Comparison of ENCODE assay signal across 8 cellular contexts in the genomic region with DNA sequence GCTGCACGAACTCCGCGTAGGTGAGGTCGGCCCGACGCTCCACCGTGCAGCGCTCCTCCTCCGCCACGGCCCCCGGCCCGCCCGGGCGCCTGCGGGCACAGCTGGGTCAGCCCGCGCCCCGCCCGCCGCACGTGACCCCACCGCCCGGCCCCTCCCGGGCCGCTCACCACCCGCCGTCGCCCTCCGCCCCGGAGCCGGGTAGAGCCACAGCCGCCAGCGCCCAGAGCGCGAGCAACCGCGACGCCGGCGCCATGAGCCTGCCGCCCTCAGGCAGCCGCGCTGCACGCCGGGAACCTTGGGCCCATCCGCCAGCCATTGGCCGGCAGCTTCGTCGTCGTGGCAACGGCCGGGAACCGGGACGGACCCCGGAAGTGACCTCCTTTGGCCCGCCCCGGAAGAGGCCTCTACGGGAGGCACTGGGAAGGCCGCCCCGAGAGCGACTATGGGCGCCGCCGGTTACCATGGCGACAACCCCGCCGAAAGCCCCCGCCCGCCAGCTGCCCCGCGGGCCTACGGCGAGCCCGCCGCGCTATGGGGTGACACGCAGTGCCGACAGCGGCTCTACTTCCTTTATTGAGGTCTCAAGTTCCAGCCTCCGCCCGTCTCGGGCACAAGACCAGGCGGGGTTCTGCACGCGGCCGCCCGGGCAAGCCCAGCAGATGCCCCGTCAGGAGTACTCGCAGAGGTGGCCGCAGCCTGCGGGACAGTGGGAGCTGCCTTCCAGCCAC. TPM values are rescaled to one million over a fixed set of nuclear protein-coding genes. Genes with fewer than 3 reads are reported as not detected.
DNase-seq lines count a peak whose midpoint lies in the region; ATAC-seq and TF ChIP-seq lines count a peak whose summit lies in the region.

A gene with protein sequence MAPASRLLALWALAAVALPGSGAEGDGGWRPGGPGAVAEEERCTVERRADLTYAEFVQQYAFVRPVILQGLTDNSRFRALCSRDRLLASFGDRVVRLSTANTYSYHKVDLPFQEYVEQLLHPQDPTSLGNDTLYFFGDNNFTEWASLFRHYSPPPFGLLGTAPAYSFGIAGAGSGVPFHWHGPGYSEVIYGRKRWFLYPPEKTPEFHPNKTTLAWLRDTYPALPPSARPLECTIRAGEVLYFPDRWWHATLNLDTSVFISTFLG (minus strand): TSS at position 268 of the 728 bp plus-strand sequence. CDS start 15 bp downstream, at position 253.

- H2AFZ ChIP-seq in GM23338, result no peak within 1 kb of the TSS

- peaks cover 5% of the 10 kb centered on the region; the same call in 1 of the 2 replicates for H3K4me1 ChIP-seq in GM23338 (ENCODE audit: insufficient read depth)

- H3K4me3 ChIP-seq in GM23338, result peak within 1 kb of the TSS; percentile 72
- peak within 1 kb of the TSS; percentile 52 for H3K4me3 ChIP-seq in fibroblast of mammary gland (ENCODE audit: control insufficient read depth, low read depth, low read length)

- peaks cover 34% of the 10 kb centered on the region for H3K36me3 Mint-ChIP-seq in GM23338 (ENCODE audit: low read depth)
- peaks cover 32% of the 10 kb centered on the region for H3K36me3 Mint-ChIP-seq in activated T-helper 2 cell treated with anti-CD3 and anti-CD28 coated beads, Interferon-gamma antibody, Interleukin-2, Interleukin-4, amounts not matched to agents 10 μg/mL and 5 μg/mL and 100 μg/mL, durations not matched to agents 14 hours and 24 hours and 36 hours (ENCODE audit: low read depth)
- H3K36me3 Mint-ChIP-seq in natural killer cell, result no peaks in the 10 kb centered on the region
- peaks cover 23 to 47% of the 10 kb centered on the region in 2 donors for H3K36me3 Mint-ChIP-seq in stimulated activated naive B cell treated with anti-CD40 and anti-IgM and Interleukin-4, amounts not matched to agents 10 μg/mL and 1 μg/mL and 100 μg/mL, for 72 hours

- ATAC-seq in GM23338, result peak; percentile 68
- ATAC-seq in natural killer cell, result peak; percentile 60 to 77 (median 74)
- peak; percentile 81 to 82 for ATAC-seq in stimulated activated naive B cell treated with anti-CD40 and anti-IgM and Interleukin-4, amounts not matched to agents 10 μg/mL and 1 μg/mL and 100 μg/mL, for 72 hours (replicated peaks)

- peaks cover 14% of the 10 kb centered on the region; the same call in 1 of the 2 replicates for H4K20me1 ChIP-seq in GM23338 (replicated peaks; ENCODE audit: insufficient read depth)

- H3K27me3 Mint-ChIP-seq in GM23338 (ENCODE audit: insufficient read depth, low read depth, poor library complexity), result peaks cover 19% of the 10 kb centered on the region
- no peaks in the 10 kb centered on the region for H3K27me3 Mint-ChIP-seq in activated T-helper 2 cell treated with anti-CD3 and anti-CD28 coated beads, Interferon-gamma antibody, Interleukin-2, Interleukin-4, amounts not matched to agents 10 μg/mL and 5 μg/mL and 100 μg/mL, durations not matched to agents 14 hours and 24 hours and 36 hours (ENCODE audit: low read depth)
- H3K27me3 Mint-ChIP-seq in natural killer cell (ENCODE audit: low read depth in 2 of 2), result no peaks in the 10 kb centered on the region
- H3K27me3 Mint-ChIP-seq in stimulated activated naive B cell treated with anti-CD40 and anti-IgM and Interleukin-4, amounts not matched to agents 10 μg/mL and 1 μg/mL and 100 μg/mL, for 72 hours, result no peaks in the 10 kb centered on the region

- intact Hi-C loops in activated T-helper 2 cell treated with anti-CD3 and anti-CD28 coated beads, Interferon-gamma antibody, Interleukin-2, Interleukin-4, amounts not matched to agents 10 μg/mL and 5 μg/mL and 100 μg/mL, durations not matched to agents 14 hours and 24 hours and 36 hours (cut with micrococcal nuclease), result loop anchor here (5.0 kb wide), 2 partner anchors 47 to 97 kb away; partner anchors contain the start of gene METTL26
- intact Hi-C loops in natural killer cell (cut with micrococcal nuclease), result no loop called here

- TF ChIP-seq CTCF in GM23338 (conservative IDR thresholded peaks at IDR 0.05; ENCODE audit: low read depth in 2 of 2) (no peak), fibroblast of mammary gland (conservative IDR thresholded peaks at IDR 0.05; ENCODE audit: control insufficient read depth, insufficient read depth, low read depth, low read length) (no peak), natural killer cell (IDR thresholded peaks at IDR 0.05) (no peak)

- peak within 1 kb of the TSS; percentile 84 for H3K4me2 ChIP-seq in GM23338

- H3K9me3 Mint-ChIP-seq in GM23338, result no peaks in the 10 kb centered on the region; the same call in 1 of the 3 replicates
- no peaks in the 10 kb centered on the region for H3K9me3 Mint-ChIP-seq in activated T-helper 2 cell treated with anti-CD3 and anti-CD28 coated beads, Interferon-gamma antibody, Interleukin-2, Interleukin-4, amounts not matched to agents 10 μg/mL and 5 μg/mL and 100 μg/mL, durations not matched to agents 14 hours and 24 hours and 36 hours
- H3K9me3 Mint-ChIP-seq in natural killer cell, result no peaks in the 10 kb centered on the region
- no peaks in the 10 kb centered on the region for H3K9me3 Mint-ChIP-seq in stimulated activated naive B cell treated with anti-CD40 and anti-IgM and Interleukin-4, amounts not matched to agents 10 μg/mL and 1 μg/mL and 100 μg/mL, for 72 hours

- H3K27ac Mint-ChIP-seq in GM23338 (0 out of 2 replicates have a peak within 1 kb of the TSS, but pooled peaks have one; percentile 23), natural killer cell (peak within 1 kb of the TSS; percentile 78 to 85)
- peak within 1 kb of the TSS; percentile 52 for H3K27ac Mint-ChIP-seq in activated T-helper 2 cell treated with anti-CD3 and anti-CD28 coated beads, Interferon-gamma antibody, Interleukin-2, Interleukin-4, amounts not matched to agents 10 μg/mL and 5 μg/mL and 100 μg/mL, durations not matched to agents 14 hours and 24 hours and 36 hours
- peak within 1 kb of the TSS; percentile 92 for H3K27ac Mint-ChIP-seq in stimulated activated naive B cell treated with anti-CD40 and anti-IgM and Interleukin-4, amounts not matched to agents 10 μg/mL and 1 μg/mL and 100 μg/mL, for 72 hours

- H3K27me3 ChIP-seq in GM23338 (ENCODE audit: insufficient read depth), result no peaks in the 10 kb centered on the region

- no peaks in the 10 kb centered on the region; the same call in 1 of the 2 replicates for H3K36me3 ChIP-seq in GM23338 (ENCODE audit: insufficient read depth)

- peak; percentile 96 for DNase-seq in Daoy (ENCODE audit: low read depth)
- DNase-seq in GM23338 (ENCODE audit: low spot score), result peak; percentile 97
- DNase-seq in LoVo (ENCODE audit: low spot score), result peak; percentile 96
- DNase-seq in activated T-helper 2 cell treated with anti-CD3 and anti-CD28 coated beads, Interferon-gamma antibody, Interleukin-2, Interleukin-4, amounts not matched to agents 10 μg/mL and 5 μg/mL and 100 μg/mL, durations not matched to agents 14 hours and 24 hours and 36 hours (ENCODE audit: low spot score), result peak; percentile 95
- DNase-seq in fibroblast of mammary gland (ENCODE audit: low read depth), result peak; percentile 91
- DNase-seq in natural killer cell, result peak; percentile 94
- peak; percentile 97 for DNase-seq in stimulated activated naive B cell treated with anti-CD40 and anti-IgM and Interleukin-4, amounts not matched to agents 10 μg/mL and 1 μg/mL and 100 μg/mL, for 72 hours

- peak; percentile 89 for TF ChIP-seq POLR2A in Raji (IDR thresholded peaks at IDR 0.05; ENCODE audit: insufficient read depth, low read depth, low read length)

- no peaks in the 10 kb centered on the region for H3K9me2 ChIP-seq in GM23338 (ENCODE audit: insufficient read depth)

- H3K4me1 Mint-ChIP-seq in GM23338 (peaks cover 17% of the 10 kb centered on the region), natural killer cell (peaks cover 0 to 31% of the 10 kb centered on the region in 2 donors)
- H3K4me1 Mint-ChIP-seq in activated T-helper 2 cell treated with anti-CD3 and anti-CD28 coated beads, Interferon-gamma antibody, Interleukin-2, Interleukin-4, amounts not matched to agents 10 μg/mL and 5 μg/mL and 100 μg/mL, durations not matched to agents 14 hours and 24 hours and 36 hours (ENCODE audit: low read depth), result peaks cover 15% of the 10 kb centered on the region
- peaks cover 28 to 67% of the 10 kb centered on the region in 2 donors for H3K4me1 Mint-ChIP-seq in stimulated activated naive B cell treated with anti-CD40 and anti-IgM and Interleukin-4, amounts not matched to agents 10 μg/mL and 1 μg/mL and 100 μg/mL, for 72 hours

- H3K79me2 ChIP-seq in GM23338 (replicated peaks; ENCODE audit: insufficient read depth), result peaks cover 9% of the 10 kb centered on the region; the same call in 1 of the 2 replicates

- H3K4me3 Mint-ChIP-seq in GM23338 (peak within 1 kb of the TSS; percentile 84), natural killer cell (peak within 1 kb of the TSS; percentile 83)
- H3K4me3 Mint-ChIP-seq in activated T-helper 2 cell treated with anti-CD3 and anti-CD28 coated beads, Interferon-gamma antibody, Interleukin-2, Interleukin-4, amounts not matched to agents 10 μg/mL and 5 μg/mL and 100 μg/mL, durations not matched to agents 14 hours and 24 hours and 36 hours (ENCODE audit: low read depth), result peak within 1 kb of the TSS; percentile 76
- H3K4me3 Mint-ChIP-seq in stimulated activated naive B cell treated with anti-CD40 and anti-IgM and Interleukin-4, amounts not matched to agents 10 μg/mL and 1 μg/mL and 100 μg/mL, for 72 hours, result peak within 1 kb of the TSS; percentile 86 to 91

- H3K27ac ChIP-seq in GM23338 (ENCODE audit: low read depth), result peak within 1 kb of the TSS; percentile 59; the same call in 1 of the 2 replicates

- peaks cover 24% of the 10 kb centered on the region for H3F3A ChIP-seq in GM23338 (replicated peaks; ENCODE audit: low read depth)

RNA-seq across cellular contexts. Expression of the gene that starts here (rescaled TPM):
- total RNA-seq in Daoy (2014; rRNA removed; shearing (Covaris generic)), result 31.4 and 37.1 TPM in 2 replicates
- total RNA-seq in GM23338 (2014; rRNA removed; shearing (Covaris generic)), result 79.3 and 82.5 TPM in 2 replicates
- 43.1 and 48.5 TPM in 2 replicates for polyA plus RNA-seq in GM23338 (2016; fragmentation: Nextera tagmentation; extraction: Ambion mirVana)
- 48.8 and 52.9 TPM in 2 replicates for total RNA-seq in activated T-helper 2 cell treated with anti-CD3 and anti-CD28 coated beads, Interferon-gamma antibody, Interleukin-2, Interleukin-4, amounts not matched to agents 10 μg/mL and 5 μg/mL and 100 μg/mL, durations not matched to agents 14 hours and 24 hours and 36 hours
- total RNA-seq in natural killer cell, result 10 to 100 TPM; 29.5 to 32.6 (median 31.5) TPM

Comparison
In these comparisons a context has a peak if more than half of its experiments do, and no peak if none do; other contexts are left out.
1. Peak in every context shown above with its lines: DNase-seq, ATAC-seq, H3K4me3 ChIP-seq and H3K27ac ChIP-seq.
2. H3K27ac Mint-ChIP-seq: peak in every context shown above with its lines; median percentile 92 in stimulated activated naive B cell treated with anti-CD40 and anti-IgM and Interleukin-4, amounts not matched to agents 10 μg/mL and 1 μg/mL and 100 μg/mL, for 72 hours; 82 in natural killer cell; 52 in activated T-helper 2 cell treated with anti-CD3 and anti-CD28 coated beads, Interferon-gamma antibody, Interleukin-2, Interleukin-4, amounts not matched to agents 10 μg/mL and 5 μg/mL and 100 μg/mL, durations not matched to agents 14 hours and 24 hours and 36 hours; 23 in GM23338.